1 cellular context compared by ENCODE assay signal in genomic region chr10:99779335-99779734, GRCh38.
TF ChIP-seq lines count a peak whose summit lies in the region.

No MANE protein-coding gene starts in this region.

TF ChIP-seq in IMR-90, 13 proteins besides CTCF, POLR2A, EP300 and RAD21 (continued from another document):
- TF ChIP-seq BHLHE40 (IDR thresholded peaks at IDR 0.05; ENCODE audit: low read depth, low read length): no peak
